In genomic region chr9:19231126-19232035, GRCh38 we compare ENCODE assay signal across 8 cellular contexts. TPM values are rescaled to one million over a fixed set of nuclear protein-coding genes. Genes with fewer than 3 reads are reported as not detected.
DNase-seq lines count a peak whose midpoint lies in the region; ATAC-seq and TF ChIP-seq lines count a peak whose summit lies in the region.

No MANE protein-coding gene starts in this region.

- WGBS in esophagus, 2 donors: 1 to 2% methylated on average over 40 of the region's 40 CpGs

- no peaks in the 10 kb centered on the region for H3K9me3 ChIP-seq in esophagus (ENCODE audit: control insufficient read depth in 2 of 2, insufficient read depth in 1 of 2, low read depth in 1 of 2, low read length in 1 of 2)
- H3K9me3 ChIP-seq in muscle layer of duodenum (ENCODE audit: control insufficient read depth in 1 of 2, low read length in 2 of 2): no peaks in the 10 kb centered on the region

- H3K4me1 ChIP-seq in esophagus (ENCODE audit: control insufficient read depth in 2 of 2, insufficient read depth in 2 of 2, low read length in 1 of 2): peaks cover 0 to 3% of the 10 kb centered on the region in 2 donors
- peaks cover 16 to 21% of the 10 kb centered on the region in 2 donors for H3K4me1 ChIP-seq in muscle layer of duodenum (ENCODE audit: control insufficient read depth in 1 of 2, insufficient read depth in 2 of 2, low read length in 2 of 2)

- H3K27ac ChIP-seq in RWPE1 (peak overlapping the region; percentile 96), esophagus (ENCODE audit: low read depth in 2 of 2, low read length in 1 of 2) (peak overlapping the region; percentile 95), muscle layer of duodenum (ENCODE audit: low read length) (peak overlapping the region; percentile 96)

- ATAC-seq in HG03066 (IDR thresholded peaks at IDR 0.05; ENCODE audit: low read depth, unreplicated experiment) (peak; percentile 4), HG02610 (IDR thresholded peaks at IDR 0.05; ENCODE audit: unreplicated experiment) (no peak)

- TF ChIP-seq CTCF in GM12864 (IDR thresholded peaks at IDR 0.05; ENCODE audit: low read depth, low read length, missing control alignments): no peak
- TF ChIP-seq CTCF in RWPE1 (conservative IDR thresholded peaks at IDR 0.05; ENCODE audit: low read depth): no peak

- CTCF ChIA-PET in RWPE1 (lab: Yijun Ruan, JAX): no interaction called here

- H3K4me3 ChIP-seq in GM12864 (ENCODE audit: low read depth, low read length) (peak overlapping the region; percentile 99), esophagus (ENCODE audit: low read depth in 1 of 2, low read length in 2 of 2) (peak overlapping the region; percentile 79 to 87), muscle layer of duodenum (ENCODE audit: low read depth in 1 of 2, low read length in 2 of 2) (peak overlapping the region; percentile 97 to 98)

- DNase-seq in AG08395 (ENCODE audit: low spot score) (peak; percentile 10), GM12864 (ENCODE audit: low read depth) (no peak), RWPE1 (ENCODE audit: low spot score) (peak; percentile 30), NCI-H510A treated with DMSO at 0.1 percent for 48 hours (lab: John Stamatoyannopoulos, UW) (no peak)

- POLR2A ChIA-PET in RWPE1 (lab: Yijun Ruan, JAX; ENCODE audit: low non-redundant PET): interaction anchor here (0.6 kb wide), 1 partner anchor 143 kb away, joined by 5 read pairs; no protein-coding TSS in a partner anchor

- H3K36me3 ChIP-seq in esophagus (ENCODE audit: control insufficient read depth in 2 of 2, insufficient read depth in 2 of 2, low read length in 1 of 2) (no peaks in the 10 kb centered on the region), muscle layer of duodenum (ENCODE audit: control insufficient read depth in 1 of 2, insufficient read depth in 2 of 2, low read length in 2 of 2) (no peaks in the 10 kb centered on the region)

- no peaks in the 10 kb centered on the region for H3K27me3 ChIP-seq in esophagus (ENCODE audit: control insufficient read depth in 1 of 2, insufficient read depth in 2 of 2, low read length in 2 of 2)
- H3K27me3 ChIP-seq in muscle layer of duodenum (ENCODE audit: low read depth, low read length): no peaks in the 10 kb centered on the region

RNA-seq across cellular contexts. Expression of gene DENND4C, which starts 0.9 kb away (rescaled TPM):
- polyA plus RNA-seq in esophagus: 1 to 10 TPM; 6.8 to 9.1 TPM

Comparison
In these comparisons a context has a peak if more than half of its experiments do, and no peak if none do; other contexts are left out.
1. DNase-seq: peak in AG08395 (single experiment) and RWPE1 (single experiment); none in GM12864 (single experiment) and NCI-H510A treated with DMSO at 0.1 percent for 48 hours (single experiment).
2. Peak in every context shown above with its lines, with median percentiles within 50 percentile points of each other: H3K4me3 ChIP-seq and H3K27ac ChIP-seq.